In genomic region chr2:2117923-2118322, GRCh38 we compare ENCODE assay signal across 3 cellular contexts.
"Had no signal": no experiment of that assay in that cellular context is flagged by ENCODE, and none has a peak within 500 bp of the region (broad histone marks: within the 10 kb centered on the region; RNA-seq: fewer than 3 reads in every experiment).

No MANE protein-coding gene starts in this region.

- DNase-seq: GDM1, GF-D8 had no signal

- ATAC-seq: GM12878 had no signal
